Comparison of ENCODE assay signal across 8 cellular contexts in the genomic region with DNA sequence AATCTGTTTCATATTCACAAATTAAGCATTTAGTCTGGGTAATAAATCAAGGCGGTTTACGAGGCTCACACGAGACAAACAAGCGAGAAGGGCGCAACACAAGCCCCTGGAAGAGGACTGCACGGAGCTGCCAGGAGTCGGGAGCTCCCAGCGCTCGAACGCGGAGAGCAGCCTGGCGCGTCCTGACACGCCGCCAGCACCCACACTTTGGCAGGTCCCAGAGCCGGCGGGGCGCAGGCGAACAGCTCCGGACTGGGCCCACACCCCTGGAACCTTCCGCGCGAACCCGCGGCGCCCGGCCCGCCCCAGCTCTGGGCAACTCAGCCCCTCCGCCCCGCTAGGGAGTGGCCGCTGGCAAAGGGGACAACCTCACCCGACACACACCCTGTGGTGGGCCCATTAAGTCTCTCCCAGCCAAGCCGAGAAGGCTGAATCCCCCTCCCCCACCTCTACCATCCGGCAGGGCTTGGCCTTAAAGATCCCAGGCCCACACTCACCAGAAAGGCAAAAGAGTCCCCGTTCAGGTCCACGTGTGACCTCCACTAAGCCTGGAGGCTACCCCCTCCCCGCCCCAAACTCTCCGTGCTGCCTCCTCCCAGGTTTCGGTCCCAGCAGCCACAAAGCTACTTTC. TPM values are rescaled to one million over a fixed set of nuclear protein-coding genes. Genes with fewer than 3 reads are reported as not detected.
A peak's percentile ranks its signal among the peaks of the same experiment; 100 is the strongest.
DNase-seq lines count a peak whose midpoint lies in the region; ATAC-seq and TF ChIP-seq lines count a peak whose summit lies in the region.
"Had no signal": no experiment of that assay in that cellular context is flagged by ENCODE, and none has a peak within 500 bp of the region (broad histone marks: within the 10 kb centered on the region; RNA-seq: fewer than 3 reads in every experiment).

No MANE protein-coding gene starts in this region.

- H3K4me1 ChIP-seq in GM23338 (ENCODE audit: insufficient read depth) (peaks cover 30% of the 10 kb centered on the region), iPS DF 6.9 (ENCODE audit: control insufficient read depth, insufficient read depth, low read length) (peaks cover 15% of the 10 kb centered on the region), skeletal muscle satellite cell (ENCODE audit: control insufficient read depth, insufficient read depth, low read length) (peaks cover 6% of the 10 kb centered on the region)

- H3K9me3 Mint-ChIP-seq in GM23338 = no peaks in the 10 kb centered on the region

- H4K20me1 ChIP-seq in GM23338 (replicated peaks; ENCODE audit: insufficient read depth) = no peaks in the 10 kb centered on the region

- no peak overlapping the region for H2AFZ ChIP-seq in GM23338

- peaks cover 55% of the 10 kb centered on the region for H3K27me3 ChIP-seq in GM23338 (ENCODE audit: insufficient read depth)
- H3K27me3 ChIP-seq in iPS DF 6.9 (ENCODE audit: control insufficient read depth, insufficient read depth, low read length) = peaks cover 11% of the 10 kb centered on the region; the same call in 1 of the 2 replicates
- H3K27me3 ChIP-seq in skeletal muscle satellite cell (ENCODE audit: control insufficient read depth, insufficient read depth, low read length) = peaks cover 39% of the 10 kb centered on the region

- H3K27ac ChIP-seq in GM23338 (ENCODE audit: low read depth) (no peak overlapping the region), iPS DF 6.9 (ENCODE audit: low read length) (no peak overlapping the region)

- no peaks in the 10 kb centered on the region for H3K9me2 ChIP-seq in GM23338 (ENCODE audit: insufficient read depth)

- H3K36me3 Mint-ChIP-seq in GM23338 (ENCODE audit: low read depth) = peaks cover 15% of the 10 kb centered on the region; the same call in 1 of the 3 replicates

- TF ChIP-seq CTCF in GM23338 (conservative IDR thresholded peaks at IDR 0.05; ENCODE audit: low read depth in 2 of 2) = no peak

- H3K4me2 ChIP-seq in GM23338 (peak overlapping the region; percentile 82), skeletal muscle satellite cell (ENCODE audit: low read length) (peak overlapping the region; percentile 92)

- peak overlapping the region; percentile 78 for H3K4me3 Mint-ChIP-seq in GM23338

- H3K9me3 ChIP-seq in iPS DF 6.9 (ENCODE audit: control insufficient read depth, insufficient read depth, low read length) (no peaks in the 10 kb centered on the region), skeletal muscle satellite cell (replicated peaks; ENCODE audit: low read length) (no peaks in the 10 kb centered on the region)

- WGBS in iPS DF 6.9 (ENCODE audit: insufficient coverage, insufficient read length) = no CpG with 5 or more reads among the region's 39 CpGs

- H3K79me2 ChIP-seq in GM23338 (replicated peaks; ENCODE audit: insufficient read depth) = peaks cover 4% of the 10 kb centered on the region; the same call in 1 of the 2 replicates

- H3K4me3 ChIP-seq in GM23338 = peak overlapping the region; percentile 58
- peak overlapping the region; percentile 53; the same call in 1 of the 2 replicates for H3K4me3 ChIP-seq in iPS DF 6.9 (ENCODE audit: low read length)
- H3K4me3 ChIP-seq in skeletal muscle satellite cell (ENCODE audit: low read length) = peak overlapping the region; percentile 75

- peak overlapping the region; percentile 75 for H3K9ac ChIP-seq in skeletal muscle satellite cell (ENCODE audit: low read depth, low read length)

- H3K36me3 ChIP-seq in GM23338 (ENCODE audit: insufficient read depth) (no peaks in the 10 kb centered on the region), iPS DF 6.9 (ENCODE audit: control insufficient read depth, insufficient read depth, low read length) (no peaks in the 10 kb centered on the region), skeletal muscle satellite cell (ENCODE audit: insufficient read depth, low read length) (no peaks in the 10 kb centered on the region)

- H3F3A ChIP-seq in GM23338 (replicated peaks; ENCODE audit: low read depth) = no peaks in the 10 kb centered on the region

- peaks cover 47% of the 10 kb centered on the region for H3K27me3 Mint-ChIP-seq in GM23338 (ENCODE audit: insufficient read depth, low read depth, poor library complexity)

- DNase-seq in GM23338 (ENCODE audit: low spot score) (peak; percentile 66), iPS DF 6.9 (ENCODE audit: low read depth, low spot score) (no peak)
- DNase-seq in activated CD4-positive, alpha-beta T cell treated with anti-CD3 and anti-CD28 coated beads for 1 hour = no peak
- DNase-seq: central memory CD4-positive, alpha-beta T cell had no signal

- ATAC-seq in GM23338 = peak; percentile 7
- ATAC-seq in SK-N-SH treated with all-trans-retinoic acid at 6 μM for 48 hours = peak; percentile 15
- ATAC-seq in HG03108 (IDR thresholded peaks at IDR 0.05; ENCODE audit: unreplicated experiment) = no peak
- ATAC-seq in HG03439 (IDR thresholded peaks at IDR 0.05; ENCODE audit: unreplicated experiment) = no peak

- peaks cover 59% of the 10 kb centered on the region for H3K4me1 Mint-ChIP-seq in GM23338

- H3K27ac Mint-ChIP-seq in GM23338 = no peak overlapping the region

TF ChIP-seq in GM23338, 12 proteins besides CTCF, POLR2A, EP300 and RAD21 (continues in another document):
- TF ChIP-seq ZNF114 (CRISPR knock-in tag; IDR thresholded peaks at IDR 0.05) (no peak), EZH2 (IDR thresholded peaks at IDR 0.05; ENCODE audit: low read depth, unreplicated experiment) (no peak)

TF ChIP-seq in SK-N-SH treated with all-trans-retinoic acid at 6 μM for 48 hours, 23 proteins besides CTCF, POLR2A, EP300 and RAD21:
- TF ChIP-seq, protein P1, sequence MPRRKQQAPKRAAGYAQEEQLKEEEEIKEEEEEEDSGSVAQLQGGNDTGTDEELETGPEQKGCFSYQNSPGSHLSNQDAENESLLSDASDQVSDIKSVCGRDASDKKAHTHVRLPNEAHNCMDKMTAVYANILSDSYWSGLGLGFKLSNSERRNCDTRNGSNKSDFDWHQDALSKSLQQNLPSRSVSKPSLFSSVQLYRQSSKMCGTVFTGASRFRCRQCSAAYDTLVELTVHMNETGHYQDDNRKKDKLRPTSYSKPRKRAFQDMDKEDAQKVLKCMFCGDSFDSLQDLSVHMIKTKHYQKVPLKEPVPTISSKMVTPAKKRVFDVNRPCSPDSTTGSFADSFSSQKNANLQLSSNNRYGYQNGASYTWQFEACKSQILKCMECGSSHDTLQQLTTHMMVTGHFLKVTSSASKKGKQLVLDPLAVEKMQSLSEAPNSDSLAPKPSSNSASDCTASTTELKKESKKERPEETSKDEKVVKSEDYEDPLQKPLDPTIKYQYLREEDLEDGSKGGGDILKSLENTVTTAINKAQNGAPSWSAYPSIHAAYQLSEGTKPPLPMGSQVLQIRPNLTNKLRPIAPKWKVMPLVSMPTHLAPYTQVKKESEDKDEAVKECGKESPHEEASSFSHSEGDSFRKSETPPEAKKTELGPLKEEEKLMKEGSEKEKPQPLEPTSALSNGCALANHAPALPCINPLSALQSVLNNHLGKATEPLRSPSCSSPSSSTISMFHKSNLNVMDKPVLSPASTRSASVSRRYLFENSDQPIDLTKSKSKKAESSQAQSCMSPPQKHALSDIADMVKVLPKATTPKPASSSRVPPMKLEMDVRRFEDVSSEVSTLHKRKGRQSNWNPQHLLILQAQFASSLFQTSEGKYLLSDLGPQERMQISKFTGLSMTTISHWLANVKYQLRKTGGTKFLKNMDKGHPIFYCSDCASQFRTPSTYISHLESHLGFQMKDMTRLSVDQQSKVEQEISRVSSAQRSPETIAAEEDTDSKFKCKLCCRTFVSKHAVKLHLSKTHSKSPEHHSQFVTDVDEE (CRISPR knock-in tag; IDR thresholded peaks at IDR 0.05) = no peak
- no peak for TF ChIP-seq GLIS3 (CRISPR knock-in tag; IDR thresholded peaks at IDR 0.05)
- TF ChIP-seq ZFP30 (CRISPR knock-in tag; IDR thresholded peaks at IDR 0.05) = no peak
- TF ChIP-seq ZC3H10 (CRISPR knock-in tag; IDR thresholded peaks at IDR 0.05) = no peak
- TF ChIP-seq SNAI2 (CRISPR knock-in tag; IDR thresholded peaks at IDR 0.05) = no peak
- TF ChIP-seq ZNF70 (CRISPR knock-in tag; IDR thresholded peaks at IDR 0.05) = no peak
TF ChIP-seq in SK-N-SH treated with all-trans-retinoic acid at 6 μM for 48 hours: peak in this region for 0.

RNA-seq across cellular contexts. Expression of a gene that starts 47.4 kb away (rescaled TPM):
- 60.8 TPM in 2 replicates for total RNA-seq in GM23338 (2014; rRNA removed; shearing (Covaris generic))
- polyA plus RNA-seq in GM23338 (2016; fragmentation: Nextera tagmentation; extraction: Ambion mirVana) = 25.5 and 25.8 TPM in 2 replicates
- 5.6 and 7.0 TPM in 2 replicates for total RNA-seq in skeletal muscle satellite cell (2012; rRNA removed)

Comparison
In these comparisons a context has a peak if more than half of its experiments do, and no peak if none do; other contexts are left out.
1. ATAC-seq: peak in GM23338 (single experiment) and SK-N-SH treated with all-trans-retinoic acid at 6 μM for 48 hours (single experiment); none in HG03108 (single experiment) and HG03439 (single experiment).
2. Peak in every context shown above with its lines, with median percentiles within 50 percentile points of each other: H3K4me3 ChIP-seq.